In genomic region chr13:49636705-49637104, GRCh38 we compare ENCODE assay signal across 1 cellular context.
A peak's percentile ranks its signal among the peaks of the same experiment; 100 is the strongest.
TF ChIP-seq lines count a peak whose summit lies in the region.

No MANE protein-coding gene starts in this region.

TF ChIP-seq in H1, 55 proteins besides CTCF, POLR2A, EP300 and RAD21:
- TF ChIP-seq POU5F1 (IDR thresholded peaks at IDR 0.05; ENCODE audit: low read depth, low read length) (no peak), YY1 (IDR thresholded peaks at IDR 0.05; ENCODE audit: low read depth, low read length) (0 out of 2 replicates have a peak, but pooled peaks have one; percentile 29)
